Comparison of ENCODE assay signal across 21 cellular contexts in the genomic region with DNA sequence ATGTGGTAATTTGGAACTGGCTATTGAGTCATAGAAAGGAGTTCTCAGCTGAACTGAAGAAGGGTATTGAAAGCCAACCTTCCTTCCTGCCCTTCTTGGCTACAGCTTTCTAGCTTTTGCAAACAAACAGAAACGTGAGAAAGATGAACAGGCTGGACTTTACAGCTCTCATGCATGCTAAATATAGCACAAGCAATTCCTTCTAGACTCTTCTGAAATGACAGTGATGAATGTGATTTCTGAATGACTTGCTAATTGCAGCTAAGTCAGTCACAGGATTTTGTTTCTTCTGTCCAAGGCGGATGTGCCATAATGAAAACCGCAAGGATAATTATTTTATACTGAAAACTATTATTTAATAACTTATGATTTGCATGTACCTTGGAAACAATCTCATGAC. TPM values are rescaled to one million over a fixed set of nuclear protein-coding genes. Genes with fewer than 3 reads are reported as not detected.
DNase-seq lines count a peak whose midpoint lies in the region; ATAC-seq and TF ChIP-seq lines count a peak whose summit lies in the region.
"Had no signal": no experiment of that assay in that cellular context is flagged by ENCODE, and none has a peak within 500 bp of the region (broad histone marks: within the 10 kb centered on the region; RNA-seq: fewer than 3 reads in every experiment).

No MANE protein-coding gene starts in this region.

- no peaks in the 10 kb centered on the region for H3K79me2 ChIP-seq in KMS-11 (ENCODE audit: insufficient read depth, low read depth)

- no peaks in the 10 kb centered on the region for H3K4me1 Mint-ChIP-seq in endodermal cell
- H3K4me1 Mint-ChIP-seq in stimulated activated naive B cell treated with anti-CD40 and anti-IgM and Interleukin-4, amounts not matched to agents 10 μg/mL and 1 μg/mL and 100 μg/mL, for 72 hours, result no peaks in the 10 kb centered on the region
- H3K4me1 Mint-ChIP-seq: activated CD4-positive, alpha-beta T cell treated with anti-CD3 and anti-CD28 coated beads for 36 hours; CD4-positive, CD25-positive, alpha-beta regulatory T cell had no signal

- no peak overlapping the region for H2AFZ ChIP-seq in KMS-11 (ENCODE audit: low read depth)

- H4K20me1 ChIP-seq in KMS-11 (ENCODE audit: insufficient read depth), result no peaks in the 10 kb centered on the region

- H3K4me1 ChIP-seq in KMS-11 (ENCODE audit: low read depth, poor library complexity, severe bottlenecking) (peaks cover 33% of the 10 kb centered on the region), mesodermal cell (ENCODE audit: control insufficient read depth, insufficient read depth, low read length, poor library complexity, severe bottlenecking) (no peaks in the 10 kb centered on the region), endodermal cell (ENCODE audit: control insufficient read depth, insufficient read depth, low read length) (no peaks in the 10 kb centered on the region)
- H3K4me1 ChIP-seq: body of pancreas, tibial nerve had no signal

- H3K9ac ChIP-seq in KMS-11, result no peak overlapping the region
- H3K9ac ChIP-seq in endodermal cell (ENCODE audit: extremely low read depth, low read length, poor library complexity, severe bottlenecking), result no peak overlapping the region

- no peak for ATAC-seq in activated naive CD4-positive, alpha-beta T cell treated with anti-CD3 and anti-CD28 coated beads, Interleukin-2, amount 50 U/mL, for 72 hours
- ATAC-seq in stimulated activated naive B cell treated with anti-CD40 and anti-IgM and Interleukin-4, amounts not matched to agents 10 μg/mL and 1 μg/mL and 100 μg/mL, for 72 hours (replicated peaks), result no peak
- ATAC-seq: activated CD4-positive, alpha-beta T cell treated with anti-CD3 and anti-CD28 coated beads for 36 hours; body of pancreas had no signal

- H3K4me3 ChIP-seq in KMS-11 (IDR thresholded peaks at IDR 0.05; ENCODE audit: insufficient read depth, low read depth, low read length) (no peak overlapping the region), mesodermal cell (ENCODE audit: extremely low read depth, insufficient read depth, low read length, poor library complexity, severe bottlenecking) (no peak overlapping the region), endodermal cell (ENCODE audit: low read length) (no peak overlapping the region)
- H3K4me3 ChIP-seq: body of pancreas, dorsolateral prefrontal cortex, ovary, SK-N-MC, tibial nerve had no signal

- H3K27me3 Mint-ChIP-seq in endodermal cell (ENCODE audit: insufficient read depth), result no peaks in the 10 kb centered on the region
- no peaks in the 10 kb centered on the region for H3K27me3 Mint-ChIP-seq in stimulated activated naive B cell treated with anti-CD40 and anti-IgM and Interleukin-4, amounts not matched to agents 10 μg/mL and 1 μg/mL and 100 μg/mL, for 72 hours
- H3K27me3 Mint-ChIP-seq: activated CD4-positive, alpha-beta T cell treated with anti-CD3 and anti-CD28 coated beads for 36 hours; CD4-positive, CD25-positive, alpha-beta regulatory T cell had no signal

- no peaks in the 10 kb centered on the region for H3K9me3 ChIP-seq in mesodermal cell (ENCODE audit: control insufficient read depth, low read length)
- no peaks in the 10 kb centered on the region for H3K9me3 ChIP-seq in endodermal cell (ENCODE audit: control insufficient read depth, low read length)
- H3K9me3 ChIP-seq: body of pancreas, ovary, tibial nerve had no signal

- 0 out of 2 replicates have a peak overlapping the region, but pooled peaks have one; percentile 10 for H3K27ac ChIP-seq in KMS-11
- H3K27ac ChIP-seq in mesodermal cell (ENCODE audit: low read depth, low read length, severe bottlenecking), result peak overlapping the region; percentile 61
- no peak overlapping the region for H3K27ac ChIP-seq in endodermal cell (ENCODE audit: low read depth, low read length)
- H3K27ac ChIP-seq: body of pancreas, dorsolateral prefrontal cortex, ovary, SK-N-MC, tibial nerve had no signal

- peaks cover 3 to 9% of the 10 kb centered on the region in 2 donors for H3K9me3 Mint-ChIP-seq in activated naive CD4-positive, alpha-beta T cell treated with anti-CD3 and anti-CD28 coated beads, Interleukin-2, amount 50 U/mL, for 72 hours
- no peaks in the 10 kb centered on the region for H3K9me3 Mint-ChIP-seq in endodermal cell
- peaks cover 0 to 1% of the 10 kb centered on the region in 2 donors for H3K9me3 Mint-ChIP-seq in stimulated activated naive B cell treated with anti-CD40 and anti-IgM and Interleukin-4, amounts not matched to agents 10 μg/mL and 1 μg/mL and 100 μg/mL, for 72 hours

- H3K36me3 Mint-ChIP-seq in activated naive CD4-positive, alpha-beta T cell treated with anti-CD3 and anti-CD28 coated beads, Interleukin-2, amount 50 U/mL, for 72 hours, result no peaks in the 10 kb centered on the region
- H3K36me3 Mint-ChIP-seq in endodermal cell (ENCODE audit: low read depth), result no peaks in the 10 kb centered on the region
- H3K36me3 Mint-ChIP-seq in stimulated activated naive B cell treated with anti-CD40 and anti-IgM and Interleukin-4, amounts not matched to agents 10 μg/mL and 1 μg/mL and 100 μg/mL, for 72 hours, result no peaks in the 10 kb centered on the region
- H3K36me3 Mint-ChIP-seq: CD4-positive, CD25-positive, alpha-beta regulatory T cell had no signal

- WGBS in mesodermal cell (ENCODE audit: insufficient coverage in 2 of 2), 2 experiments, result 67% methylated on average over 1 of the region's 3 CpGs; no CpG with 5 or more reads in 1 of the 2 experiments
- WGBS in endodermal cell (ENCODE audit: insufficient coverage in 1 of 2, insufficient read length in 1 of 2), 2 experiments, result 96% methylated on average over 1 of the region's 3 CpGs; no CpG with 5 or more reads in 1 of the 2 experiments

- DNase-seq in DMS53 (lab: John Stamatoyannopoulos, UW), result peak; percentile 16
- no peak for DNase-seq in DMS53 treated with DMSO at 0.1 percent for 48 hours (lab: John Stamatoyannopoulos, UW; ENCODE audit: unreplicated experiment)
- peak; percentile 58 for DNase-seq in RPMI8226
- DNase-seq in activated naive CD4-positive, alpha-beta T cell treated with anti-CD3 and anti-CD28 coated beads, Interleukin-2, amount 50 U/mL, for 72 hours (ENCODE audit: low spot score in 2 of 2), result no peak
- DNase-seq in endodermal cell, result no peak
- DNase-seq in stimulated activated naive B cell treated with anti-CD40 and anti-IgM and Interleukin-4, amounts not matched to agents 10 μg/mL and 1 μg/mL and 100 μg/mL, for 72 hours, result no peak
- DNase-seq: 8988T; activated CD4-positive, alpha-beta T cell treated with anti-CD3 and anti-CD28 coated beads for 36 hours; activated CD8-positive, alpha-beta memory T cell treated with anti-CD3 and anti-CD28 coated beads, Interleukin-2, amount 50 U/mL, for 48 hours; activated naive CD4-positive, alpha-beta T cell treated with anti-CD3 and anti-CD28 coated beads for 36 hours; body of pancreas; CD4-positive, CD25-positive, alpha-beta regulatory T cell; dorsolateral prefrontal cortex; hypothalamus; OCI-M1; ovary; small intestine had no signal

- no peak overlapping the region for H3K4me3 Mint-ChIP-seq in endodermal cell
- H3K4me3 Mint-ChIP-seq in stimulated activated naive B cell treated with anti-CD40 and anti-IgM and Interleukin-4, amounts not matched to agents 10 μg/mL and 1 μg/mL and 100 μg/mL, for 72 hours, result no peak overlapping the region
- H3K4me3 Mint-ChIP-seq: activated CD4-positive, alpha-beta T cell treated with anti-CD3 and anti-CD28 coated beads for 36 hours; activated naive CD4-positive, alpha-beta T cell treated with anti-CD3 and anti-CD28 coated beads for 36 hours; CD4-positive, CD25-positive, alpha-beta regulatory T cell had no signal

- H3K4me2 ChIP-seq in KMS-11, result peak overlapping the region; percentile 18; the same call in 1 of the 2 replicates

- no peak overlapping the region for H3K27ac Mint-ChIP-seq in activated naive CD4-positive, alpha-beta T cell treated with anti-CD3 and anti-CD28 coated beads, Interleukin-2, amount 50 U/mL, for 72 hours
- no peak overlapping the region for H3K27ac Mint-ChIP-seq in endodermal cell
- no peak overlapping the region for H3K27ac Mint-ChIP-seq in stimulated activated naive B cell treated with anti-CD40 and anti-IgM and Interleukin-4, amounts not matched to agents 10 μg/mL and 1 μg/mL and 100 μg/mL, for 72 hours
- H3K27ac Mint-ChIP-seq: activated CD4-positive, alpha-beta T cell treated with anti-CD3 and anti-CD28 coated beads for 36 hours; activated naive CD4-positive, alpha-beta T cell treated with anti-CD3 and anti-CD28 coated beads for 36 hours; CD4-positive, CD25-positive, alpha-beta regulatory T cell had no signal

- TF ChIP-seq CTCF in KMS-11 (conservative IDR thresholded peaks at IDR 0.05; ENCODE audit: low read depth, low read length) (no peak), endodermal cell (conservative IDR thresholded peaks at IDR 0.05) (no peak)

- H3K36me3 ChIP-seq in KMS-11 (ENCODE audit: insufficient read depth) (no peaks in the 10 kb centered on the region), mesodermal cell (ENCODE audit: control insufficient read depth, insufficient read depth, low read length) (no peaks in the 10 kb centered on the region), endodermal cell (ENCODE audit: control insufficient read depth, insufficient read depth, low read length) (no peaks in the 10 kb centered on the region)
- H3K36me3 ChIP-seq: ovary, tibial nerve had no signal

- H3K27me3 ChIP-seq in KMS-11 (ENCODE audit: insufficient read depth, low read depth) (no peaks in the 10 kb centered on the region), endodermal cell (ENCODE audit: control insufficient read depth, insufficient read depth, low read length, poor library complexity, severe bottlenecking) (no peaks in the 10 kb centered on the region)
- H3K27me3 ChIP-seq: body of pancreas, dorsolateral prefrontal cortex, ovary, tibial nerve had no signal

RNA-seq across cellular contexts. Expression of a gene that starts 36.3 kb away (rescaled TPM):
- polyA plus RNA-seq in mesodermal cell (2013, experiment 1 of 2), result 35.8 TPM
- polyA plus RNA-seq in mesodermal cell (2013, experiment 2 of 2), result 33.1 TPM
- total RNA-seq in activated naive CD4-positive, alpha-beta T cell treated with anti-CD3 and anti-CD28 coated beads, Interleukin-2, amount 50 U/mL, for 72 hours, result not detected
- under 1 TPM; 0.69 to 0.79 TPM for total RNA-seq in endodermal cell
- polyA plus RNA-seq in endodermal cell (2013, experiment 1 of 2), result 55.9 TPM
- polyA plus RNA-seq in endodermal cell (2013, experiment 2 of 2), result 57.0 TPM
- total RNA-seq: activated CD4-positive, alpha-beta T cell treated with anti-CD3 and anti-CD28 coated beads for 36 hours; activated naive CD4-positive, alpha-beta T cell treated with anti-CD3 and anti-CD28 coated beads for 36 hours; CD4-positive, CD25-positive, alpha-beta regulatory T cell had no signal
- polyA plus RNA-seq: CD4-positive, CD25-positive, alpha-beta regulatory T cell had no signal

Comparison
In these comparisons a context has a peak if more than half of its experiments do, and no peak if none do; other contexts are left out.
1. DNase-seq: peak in DMS53 (single experiment) and RPMI8226 (single experiment); none in DMS53 treated with DMSO at 0.1 percent for 48 hours (single experiment), activated naive CD4-positive, alpha-beta T cell treated with anti-CD3 and anti-CD28 coated beads, Interleukin-2, amount 50 U/mL, for 72 hours (0 of 2), endodermal cell (single experiment) and stimulated activated naive B cell treated with anti-CD40 and anti-IgM and Interleukin-4, amounts not matched to agents 10 μg/mL and 1 μg/mL and 100 μg/mL, for 72 hours (single experiment).